ENCODE assay signal across 1 cellular context in the genomic region with DNA sequence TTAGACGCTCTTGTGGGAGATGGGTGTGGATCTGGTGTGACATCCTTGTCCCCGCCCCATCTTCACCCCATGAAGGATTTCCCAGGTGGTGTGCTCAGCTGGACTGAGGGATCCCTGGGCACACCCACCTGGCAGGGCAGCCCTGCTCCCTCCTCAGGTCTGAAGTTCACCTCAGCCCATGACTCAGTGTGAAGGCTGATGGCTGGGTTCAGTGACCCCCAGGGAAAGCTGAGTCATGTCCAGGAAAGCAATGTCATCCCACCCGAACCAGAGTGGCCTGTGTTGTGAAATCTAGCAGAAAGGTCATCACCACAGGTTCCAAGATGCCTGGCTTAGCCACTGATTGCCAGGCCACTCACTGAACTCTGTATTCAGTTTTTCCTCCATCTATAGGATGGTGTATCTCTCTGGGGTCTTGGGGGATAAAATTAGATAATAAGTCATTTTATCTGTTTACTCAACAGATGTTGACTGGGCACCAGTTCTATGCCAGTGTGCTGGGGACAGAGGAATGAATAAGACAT.
A peak's percentile ranks its signal among the peaks of the same experiment; 100 is the strongest.
TF ChIP-seq lines count a peak whose summit lies in the region.

No MANE protein-coding gene starts in this region.

TF ChIP-seq in HepG2, 621 proteins besides CTCF, POLR2A, EP300 and RAD21 (continued from another document and continues in another):
- peak; percentile 51 for TF ChIP-seq DRAP1 (CRISPR knock-in tag; IDR thresholded peaks at IDR 0.05)
- TF ChIP-seq SYNCRIP (IDR thresholded peaks at IDR 0.05; ENCODE audit: insufficient read depth, low read depth, low read length): no peak
- TF ChIP-seq GATA4 (IDR thresholded peaks at IDR 0.05; ENCODE audit: borderline replicate concordance, low read depth): no peak; the same call in 1 of the 2 replicates
- TF ChIP-seq TBP (CRISPR knock-in tag; IDR thresholded peaks at IDR 0.05): no peak
- TF ChIP-seq ZNF703 (CRISPR knock-in tag; IDR thresholded peaks at IDR 0.05; ENCODE audit: borderline replicate concordance): no peak
- TF ChIP-seq ZFP37 (CRISPR knock-in tag; IDR thresholded peaks at IDR 0.05; ENCODE audit: borderline replicate concordance): peak; percentile 68; the same call in 1 of the 2 replicates
- TF ChIP-seq ZFP36 (IDR thresholded peaks at IDR 0.05; ENCODE audit: borderline replicate concordance, low read depth, low read length, partially characterized antibody): no peak
- TF ChIP-seq KMT2A (CRISPR knock-in tag; IDR thresholded peaks at IDR 0.05): no peak
- TF ChIP-seq ZNF644 (CRISPR knock-in tag; IDR thresholded peaks at IDR 0.05; ENCODE audit: low read depth): peak; percentile 92
- peak; percentile 83 for TF ChIP-seq ZNF589 (CRISPR knock-in tag; conservative IDR thresholded peaks at IDR 0.05)
- TF ChIP-seq, protein P1, sequence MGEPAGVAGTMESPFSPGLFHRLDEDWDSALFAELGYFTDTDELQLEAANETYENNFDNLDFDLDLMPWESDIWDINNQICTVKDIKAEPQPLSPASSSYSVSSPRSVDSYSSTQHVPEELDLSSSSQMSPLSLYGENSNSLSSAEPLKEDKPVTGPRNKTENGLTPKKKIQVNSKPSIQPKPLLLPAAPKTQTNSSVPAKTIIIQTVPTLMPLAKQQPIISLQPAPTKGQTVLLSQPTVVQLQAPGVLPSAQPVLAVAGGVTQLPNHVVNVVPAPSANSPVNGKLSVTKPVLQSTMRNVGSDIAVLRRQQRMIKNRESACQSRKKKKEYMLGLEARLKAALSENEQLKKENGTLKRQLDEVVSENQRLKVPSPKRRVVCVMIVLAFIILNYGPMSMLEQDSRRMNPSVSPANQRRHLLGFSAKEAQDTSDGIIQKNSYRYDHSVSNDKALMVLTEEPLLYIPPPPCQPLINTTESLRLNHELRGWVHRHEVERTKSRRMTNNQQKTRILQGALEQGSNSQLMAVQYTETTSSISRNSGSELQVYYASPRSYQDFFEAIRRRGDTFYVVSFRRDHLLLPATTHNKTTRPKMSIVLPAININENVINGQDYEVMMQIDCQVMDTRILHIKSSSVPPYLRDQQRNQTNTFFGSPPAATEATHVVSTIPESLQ (CRISPR knock-in tag; conservative IDR thresholded peaks at IDR 0.05): no peak
- no peak for TF ChIP-seq REPIN1 (CRISPR knock-in tag; IDR thresholded peaks at IDR 0.05; ENCODE audit: borderline replicate concordance, low read depth)
- no peak for TF ChIP-seq ZNF432 (CRISPR knock-in tag; IDR thresholded peaks at IDR 0.05; ENCODE audit: borderline replicate concordance)
- TF ChIP-seq ZNF530 (CRISPR knock-in tag; IDR thresholded peaks at IDR 0.05; ENCODE audit: low read depth): no peak
- 0 out of 2 replicates have a peak, but pooled peaks have one; percentile 66 for TF ChIP-seq YEATS4 (CRISPR knock-in tag; IDR thresholded peaks at IDR 0.05; ENCODE audit: borderline replicate concordance)
- no peak for TF ChIP-seq PLRG1 (conservative IDR thresholded peaks at IDR 0.05)
- TF ChIP-seq KDM4B (CRISPR knock-in tag; IDR thresholded peaks at IDR 0.05): peak; percentile 86
- peak; percentile 92 for TF ChIP-seq JUNB (CRISPR knock-in tag; IDR thresholded peaks at IDR 0.05; ENCODE audit: borderline replicate concordance)
- TF ChIP-seq LBX2 (CRISPR knock-in tag; IDR thresholded peaks at IDR 0.05; ENCODE audit: borderline replicate concordance): no peak
- TF ChIP-seq DMAP1 (CRISPR knock-in tag; IDR thresholded peaks at IDR 0.05): peak; percentile 72; the same call in 1 of the 2 replicates
- TF ChIP-seq EZH2 (conservative IDR thresholded peaks at IDR 0.05; ENCODE audit: low read depth, low read length): no peak
- TF ChIP-seq ZBTB42 (CRISPR knock-in tag; IDR thresholded peaks at IDR 0.05): no peak
- no peak for TF ChIP-seq ATF7 (IDR thresholded peaks at IDR 0.05)
- TF ChIP-seq ATF7 (CRISPR knock-in tag; IDR thresholded peaks at IDR 0.05): peak; percentile 89
- peak; percentile 80 for TF ChIP-seq HNF1B (CRISPR knock-in tag; IDR thresholded peaks at IDR 0.05)
- peak; percentile 67; the same call in 1 of the 2 replicates for TF ChIP-seq TGIF2 (CRISPR knock-in tag; IDR thresholded peaks at IDR 0.05)
- peak; percentile 87; the same call in 1 of the 2 replicates for TF ChIP-seq KDM1A (CRISPR knock-in tag; IDR thresholded peaks at IDR 0.05)
- no peak; the same call in 1 of the 2 replicates for TF ChIP-seq HES4 (CRISPR knock-in tag; IDR thresholded peaks at IDR 0.05; ENCODE audit: borderline replicate concordance)
- TF ChIP-seq ZNF543 (CRISPR knock-in tag; IDR thresholded peaks at IDR 0.05): 0 out of 2 replicates have a peak, but pooled peaks have one; percentile 48
- TF ChIP-seq ARNT (IDR thresholded peaks at IDR 0.05): no peak
- TF ChIP-seq, protein P2, sequence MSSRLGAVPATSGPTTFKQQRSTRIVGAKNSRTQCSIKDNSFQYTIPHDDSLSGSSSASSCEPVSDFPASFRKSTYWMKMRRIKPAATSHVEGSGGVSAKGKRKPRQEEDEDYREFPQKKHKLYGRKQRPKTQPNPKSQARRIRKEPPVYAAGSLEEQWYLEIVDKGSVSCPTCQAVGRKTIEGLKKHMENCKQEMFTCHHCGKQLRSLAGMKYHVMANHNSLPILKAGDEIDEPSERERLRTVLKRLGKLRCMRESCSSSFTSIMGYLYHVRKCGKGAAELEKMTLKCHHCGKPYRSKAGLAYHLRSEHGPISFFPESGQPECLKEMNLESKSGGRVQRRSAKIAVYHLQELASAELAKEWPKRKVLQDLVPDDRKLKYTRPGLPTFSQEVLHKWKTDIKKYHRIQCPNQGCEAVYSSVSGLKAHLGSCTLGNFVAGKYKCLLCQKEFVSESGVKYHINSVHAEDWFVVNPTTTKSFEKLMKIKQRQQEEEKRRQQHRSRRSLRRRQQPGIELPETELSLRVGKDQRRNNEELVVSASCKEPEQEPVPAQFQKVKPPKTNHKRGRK (CRISPR knock-in tag; IDR thresholded peaks at IDR 0.05): no peak
- TF ChIP-seq, protein P3, sequence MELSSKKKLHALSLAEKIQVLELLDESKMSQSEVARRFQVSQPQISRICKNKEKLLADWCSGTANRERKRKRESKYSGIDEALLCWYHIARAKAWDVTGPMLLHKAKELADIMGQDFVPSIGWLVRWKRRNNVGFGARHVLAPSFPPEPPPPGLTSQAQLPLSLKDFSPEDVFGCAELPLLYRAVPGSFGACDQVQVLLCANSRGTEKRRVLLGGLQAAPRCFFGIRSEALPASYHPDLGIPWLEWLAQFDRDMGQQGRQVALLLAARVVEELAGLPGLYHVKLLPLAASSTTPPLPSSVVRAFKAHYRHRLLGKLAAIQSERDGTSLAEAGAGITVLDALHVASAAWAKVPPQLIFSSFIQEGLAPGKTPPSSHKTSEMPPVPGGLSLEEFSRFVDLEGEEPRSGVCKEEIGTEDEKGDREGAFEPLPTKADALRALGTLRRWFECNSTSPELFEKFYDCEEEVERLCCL (CRISPR knock-in tag; IDR thresholded peaks at IDR 0.05; ENCODE audit: borderline replicate concordance): no peak
- peak; percentile 47; the same call in 1 of the 2 replicates for TF ChIP-seq CREB1 (IDR thresholded peaks at IDR 0.05)
- peak; percentile 88 for TF ChIP-seq CREB1 (CRISPR knock-in tag; IDR thresholded peaks at IDR 0.05)
- no peak for TF ChIP-seq ZNF30 (CRISPR knock-in tag; IDR thresholded peaks at IDR 0.05)
- TF ChIP-seq U2AF1 (optimal IDR thresholded peaks at IDR 0.05; ENCODE audit: low read depth, low read length): no peak
- TF ChIP-seq THAP9 (CRISPR knock-in tag; IDR thresholded peaks at IDR 0.05; ENCODE audit: borderline replicate concordance): peak; percentile 59; the same call in 1 of the 2 replicates
- peak; percentile 79; the same call in 1 of the 2 replicates for TF ChIP-seq ETV5 (CRISPR knock-in tag; IDR thresholded peaks at IDR 0.05; ENCODE audit: borderline replicate concordance)
- peak; percentile 89 for TF ChIP-seq ELF3 (CRISPR knock-in tag; IDR thresholded peaks at IDR 0.05)
- TF ChIP-seq HOXA3 (CRISPR knock-in tag; IDR thresholded peaks at IDR 0.05): peak; percentile 86
- no peak for TF ChIP-seq KLF15 (CRISPR knock-in tag; IDR thresholded peaks at IDR 0.05; ENCODE audit: borderline replicate concordance)
- no peak for TF ChIP-seq ARHGAP35 (CRISPR knock-in tag; IDR thresholded peaks at IDR 0.05; ENCODE audit: borderline replicate concordance)
- no peak for TF ChIP-seq KLF13 (CRISPR knock-in tag; IDR thresholded peaks at IDR 0.05)
- TF ChIP-seq ZNF749 (CRISPR knock-in tag; IDR thresholded peaks at IDR 0.05; ENCODE audit: borderline replicate concordance): no peak
- no peak; the same call in 1 of the 2 replicates for TF ChIP-seq NFIC (IDR thresholded peaks at IDR 0.05; ENCODE audit: low read length)
- TF ChIP-seq REXO4 (CRISPR knock-in tag; IDR thresholded peaks at IDR 0.05; ENCODE audit: borderline replicate concordance): no peak
- TF ChIP-seq ZNF773 (CRISPR knock-in tag; IDR thresholded peaks at IDR 0.05; ENCODE audit: borderline replicate concordance): no peak
- TF ChIP-seq ZNF780A (CRISPR knock-in tag; IDR thresholded peaks at IDR 0.05): peak; percentile 76; the same call in 1 of the 2 replicates
- TF ChIP-seq ZNF558 (CRISPR knock-in tag; IDR thresholded peaks at IDR 0.05; ENCODE audit: borderline replicate concordance): no peak
- 0 out of 2 replicates have a peak, but pooled peaks have one; percentile 50 for TF ChIP-seq MTF2 (CRISPR knock-in tag; IDR thresholded peaks at IDR 0.05; ENCODE audit: borderline replicate concordance)
- no peak for TF ChIP-seq SRSF4 (IDR thresholded peaks at IDR 0.05; ENCODE audit: low read depth, low read length, poor library complexity, severe bottlenecking)
- TF ChIP-seq, protein P4, sequence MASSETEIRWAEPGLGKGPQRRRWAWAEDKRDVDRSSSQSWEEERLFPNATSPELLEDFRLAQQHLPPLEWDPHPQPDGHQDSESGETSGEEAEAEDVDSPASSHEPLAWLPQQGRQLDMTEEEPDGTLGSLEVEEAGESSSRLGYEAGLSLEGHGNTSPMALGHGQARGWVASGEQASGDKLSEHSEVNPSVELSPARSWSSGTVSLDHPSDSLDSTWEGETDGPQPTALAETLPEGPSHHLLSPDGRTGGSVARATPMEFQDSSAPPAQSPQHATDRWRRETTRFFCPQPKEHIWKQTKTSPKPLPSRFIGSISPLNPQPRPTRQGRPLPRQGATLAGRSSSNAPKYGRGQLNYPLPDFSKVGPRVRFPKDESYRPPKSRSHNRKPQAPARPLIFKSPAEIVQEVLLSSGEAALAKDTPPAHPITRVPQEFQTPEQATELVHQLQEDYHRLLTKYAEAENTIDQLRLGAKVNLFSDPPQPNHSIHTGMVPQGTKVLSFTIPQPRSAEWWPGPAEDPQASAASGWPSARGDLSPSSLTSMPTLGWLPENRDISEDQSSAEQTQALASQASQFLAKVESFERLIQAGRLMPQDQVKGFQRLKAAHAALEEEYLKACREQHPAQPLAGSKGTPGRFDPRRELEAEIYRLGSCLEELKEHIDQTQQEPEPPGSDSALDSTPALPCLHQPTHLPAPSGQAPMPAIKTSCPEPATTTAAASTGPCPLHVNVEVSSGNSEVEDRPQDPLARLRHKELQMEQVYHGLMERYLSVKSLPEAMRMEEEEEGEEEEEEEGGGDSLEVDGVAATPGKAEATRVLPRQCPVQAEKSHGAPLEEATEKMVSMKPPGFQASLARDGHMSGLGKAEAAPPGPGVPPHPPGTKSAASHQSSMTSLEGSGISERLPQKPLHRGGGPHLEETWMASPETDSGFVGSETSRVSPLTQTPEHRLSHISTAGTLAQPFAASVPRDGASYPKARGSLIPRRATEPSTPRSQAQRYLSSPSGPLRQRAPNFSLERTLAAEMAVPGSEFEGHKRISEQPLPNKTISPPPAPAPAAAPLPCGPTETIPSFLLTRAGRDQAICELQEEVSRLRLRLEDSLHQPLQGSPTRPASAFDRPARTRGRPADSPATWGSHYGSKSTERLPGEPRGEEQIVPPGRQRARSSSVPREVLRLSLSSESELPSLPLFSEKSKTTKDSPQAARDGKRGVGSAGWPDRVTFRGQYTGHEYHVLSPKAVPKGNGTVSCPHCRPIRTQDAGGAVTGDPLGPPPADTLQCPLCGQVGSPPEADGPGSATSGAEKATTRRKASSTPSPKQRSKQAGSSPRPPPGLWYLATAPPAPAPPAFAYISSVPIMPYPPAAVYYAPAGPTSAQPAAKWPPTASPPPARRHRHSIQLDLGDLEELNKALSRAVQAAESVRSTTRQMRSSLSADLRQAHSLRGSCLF (CRISPR knock-in tag; IDR thresholded peaks at IDR 0.05; ENCODE audit: borderline replicate concordance): no peak
